8 cellular contexts compared by ENCODE assay signal in the genomic region with DNA sequence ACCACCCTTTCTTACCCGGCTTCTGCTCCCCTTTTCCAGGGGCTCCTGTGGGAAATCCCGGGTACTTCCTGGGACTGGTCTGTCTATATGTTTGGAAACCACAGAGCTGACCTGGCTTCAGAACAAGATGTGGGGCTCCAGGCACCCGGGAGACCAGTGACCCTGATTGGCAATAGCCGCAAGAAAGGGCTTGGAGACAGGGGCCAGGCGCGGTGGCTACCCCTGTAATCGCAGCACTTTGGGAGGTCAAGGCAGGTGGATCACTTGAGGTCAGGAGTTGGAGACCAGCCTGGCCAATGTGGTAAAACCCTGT.
DNase-seq lines count a peak whose midpoint lies in the region; ATAC-seq and TF ChIP-seq lines count a peak whose summit lies in the region.

No MANE protein-coding gene starts in this region.

- peak overlapping the region; percentile 32 for H3K4me3 ChIP-seq in choroid plexus epithelial cell (ENCODE audit: low read depth, low read length)
- peak overlapping the region; percentile 21 to 53 for H3K4me3 ChIP-seq in muscle layer of colon (ENCODE audit: low read depth in 1 of 2, low read length in 2 of 2)

- peaks cover 52% of the 10 kb centered on the region for H3K4me1 ChIP-seq in muscle layer of colon (ENCODE audit: insufficient read depth, low read length)

- H3K36me3 ChIP-seq in KOPT-K1 (ENCODE audit: insufficient read depth, low read length), result 0 out of 2 replicates have a peak, but pooled peaks cover 7% of the 10 kb centered on the region
- H3K36me3 ChIP-seq in muscle layer of colon (ENCODE audit: insufficient read depth, low read length), result peaks cover 3% of the 10 kb centered on the region

- DNase-seq in choroid plexus epithelial cell (ENCODE audit: low read depth) (no peak), NCI-H128 (lab: John Stamatoyannopoulos, UW; ENCODE audit: unreplicated experiment) (no peak), NCI-H526 (lab: John Stamatoyannopoulos, UW) (no peak), superior temporal gyrus (ENCODE audit: extremely low spot score) (no peak)

- H3K27ac ChIP-seq in 22Rv1, result peak overlapping the region; percentile 100
- peak overlapping the region; percentile 99 for H3K27ac ChIP-seq in KOPT-K1 (ENCODE audit: low read depth, low read length, poor library complexity, severe bottlenecking)
- peak overlapping the region; percentile 100 for H3K27ac ChIP-seq in muscle layer of colon (ENCODE audit: low read depth, low read length)

- no peak for ATAC-seq in HG03520 (IDR thresholded peaks at IDR 0.05; ENCODE audit: unreplicated experiment)

- no peaks in the 10 kb centered on the region for H3K27me3 ChIP-seq in muscle layer of colon (ENCODE audit: control insufficient read depth in 1 of 2, insufficient read depth in 2 of 2, low read length in 2 of 2)

- TF ChIP-seq CTCF in 22Rv1 (IDR thresholded peaks at IDR 0.05), result no peak
- no peak for TF ChIP-seq CTCF in choroid plexus epithelial cell (conservative IDR thresholded peaks at IDR 0.05; ENCODE audit: low read depth, low read length)

- no peaks in the 10 kb centered on the region for H3K9me3 ChIP-seq in KOPT-K1 (ENCODE audit: insufficient read depth, low read length, poor library complexity, severe bottlenecking)
- H3K9me3 ChIP-seq in muscle layer of colon (ENCODE audit: low read length), result no peaks in the 10 kb centered on the region

- H3K9ac ChIP-seq in muscle layer of colon (ENCODE audit: low read length), result peak overlapping the region; percentile 89
